Comparison of ENCODE assay signal across 1 cellular context in the genomic region with DNA sequence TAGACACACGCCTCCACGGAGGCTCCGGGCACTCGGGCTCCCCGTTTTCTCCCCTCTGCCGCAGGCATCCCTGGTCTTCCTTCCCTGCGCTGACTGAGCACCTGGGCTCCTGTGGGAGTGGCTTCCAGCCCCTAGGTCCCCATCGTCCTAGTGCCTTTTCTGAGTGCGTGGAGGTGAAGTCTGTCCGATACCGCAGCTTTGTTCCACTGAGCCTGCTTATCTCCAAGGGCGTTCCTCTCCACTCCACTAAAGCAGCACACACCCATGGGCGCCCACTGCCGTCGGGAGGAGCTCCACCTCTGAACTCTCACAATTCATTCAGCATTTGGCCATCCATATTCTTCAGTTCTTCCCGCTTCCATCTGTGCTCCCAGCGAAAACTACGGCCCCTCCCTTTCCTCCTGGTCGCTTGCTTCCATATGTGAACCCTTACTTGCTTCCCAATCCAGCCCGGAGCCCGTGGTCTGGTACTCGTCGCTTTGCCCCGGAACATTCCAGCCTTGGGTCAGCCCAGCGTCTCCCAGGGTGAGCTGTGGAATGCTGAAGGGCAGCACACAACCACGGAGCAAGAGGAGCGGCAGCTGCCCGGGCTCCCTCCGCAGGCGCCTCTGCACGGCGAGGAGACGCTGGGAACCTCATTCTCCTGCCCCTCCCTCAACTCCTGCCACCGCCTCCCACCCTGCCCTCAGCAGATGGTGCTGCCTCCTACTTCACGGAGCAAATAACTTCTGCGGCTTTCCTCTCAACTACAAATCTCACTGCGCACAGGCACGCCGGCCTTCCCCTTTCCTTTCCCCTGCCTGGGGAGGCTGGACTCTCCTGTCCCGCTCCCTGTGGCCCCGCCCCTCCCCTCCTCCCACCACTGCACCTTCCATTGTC.
TF ChIP-seq lines count a peak whose summit lies in the region.

No MANE protein-coding gene starts in this region.

TF ChIP-seq in HEK293T, 16 proteins besides CTCF, POLR2A, EP300 and RAD21 (continued from another document):
- TF ChIP-seq, protein P1, sequence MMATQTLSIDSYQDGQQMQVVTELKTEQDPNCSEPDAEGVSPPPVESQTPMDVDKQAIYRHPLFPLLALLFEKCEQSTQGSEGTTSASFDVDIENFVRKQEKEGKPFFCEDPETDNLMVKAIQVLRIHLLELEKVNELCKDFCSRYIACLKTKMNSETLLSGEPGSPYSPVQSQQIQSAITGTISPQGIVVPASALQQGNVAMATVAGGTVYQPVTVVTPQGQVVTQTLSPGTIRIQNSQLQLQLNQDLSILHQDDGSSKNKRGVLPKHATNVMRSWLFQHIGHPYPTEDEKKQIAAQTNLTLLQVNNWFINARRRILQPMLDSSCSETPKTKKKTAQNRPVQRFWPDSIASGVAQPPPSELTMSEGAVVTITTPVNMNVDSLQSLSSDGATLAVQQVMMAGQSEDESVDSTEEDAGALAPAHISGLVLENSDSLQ (IDR thresholded peaks at IDR 0.05), result no peak
- TF ChIP-seq CTBP1 (IDR thresholded peaks at IDR 0.05; ENCODE audit: borderline replicate concordance), result no peak
